In genomic region chr7:130943981-130944380, GRCh38 we compare ENCODE assay signal across 1 cellular context.
TF ChIP-seq lines count a peak whose summit lies in the region.

No MANE protein-coding gene starts in this region.

TF ChIP-seq in IMR-90, 13 proteins besides CTCF, POLR2A, EP300 and RAD21 (continued from another document):
- TF ChIP-seq CEBPB (IDR thresholded peaks at IDR 0.05; ENCODE audit: low read depth, low read length) (no peak), RCOR1 (IDR thresholded peaks at IDR 0.05; ENCODE audit: insufficient replicate concordance, low read length) (no peak)
